In genomic region chr2:235768606-235769005, GRCh38 we compare ENCODE assay signal across 14 cellular contexts.
"Had no signal": no experiment of that assay in that cellular context is flagged by ENCODE, and none has a peak within 500 bp of the region (broad histone marks: within the 10 kb centered on the region; RNA-seq: fewer than 3 reads in every experiment).

No MANE protein-coding gene starts in this region.

- H3K4me3 ChIP-seq: hepatocyte, lung had no signal

- H3K9me3 Mint-ChIP-seq: naive thymus-derived CD8-positive, alpha-beta T cell had no signal

- ATAC-seq: left colon; naive thymus-derived CD8-positive, alpha-beta T cell; sciatic nerve had no signal

- H3K27me3 ChIP-seq: foreskin keratinocyte, hepatocyte had no signal

- H3K4me1 ChIP-seq: foreskin keratinocyte had no signal

- H3K27ac Mint-ChIP-seq: naive thymus-derived CD8-positive, alpha-beta T cell had no signal

- H3K4me2 ChIP-seq: hepatocyte had no signal

- H3K4me3 Mint-ChIP-seq: naive thymus-derived CD8-positive, alpha-beta T cell had no signal

- DNase-seq: effector memory CD4-positive, alpha-beta T cell; left colon; left ventricle myocardium superior; mesendoderm; naive thymus-derived CD8-positive, alpha-beta T cell; small intestine; stimulated activated CD4-positive, alpha-beta T cell treated with anti-CD3 and anti-CD28 coated beads, Interleukin-12 subunit alpha, Interleukin-12 subunit beta, amount 100 ng/mL, for 4 hours; stimulated activated naive CD4-positive, alpha-beta T cell; trophoblast cell had no signal

- H3K36me3 Mint-ChIP-seq: naive thymus-derived CD8-positive, alpha-beta T cell had no signal

- H3K27ac ChIP-seq: foreskin keratinocyte, hepatocyte, neutrophil had no signal

- H2AFZ ChIP-seq: hepatocyte had no signal

- H3K36me3 ChIP-seq: neutrophil had no signal

- H3K9me3 ChIP-seq: neutrophil had no signal
